In the genomic region with DNA sequence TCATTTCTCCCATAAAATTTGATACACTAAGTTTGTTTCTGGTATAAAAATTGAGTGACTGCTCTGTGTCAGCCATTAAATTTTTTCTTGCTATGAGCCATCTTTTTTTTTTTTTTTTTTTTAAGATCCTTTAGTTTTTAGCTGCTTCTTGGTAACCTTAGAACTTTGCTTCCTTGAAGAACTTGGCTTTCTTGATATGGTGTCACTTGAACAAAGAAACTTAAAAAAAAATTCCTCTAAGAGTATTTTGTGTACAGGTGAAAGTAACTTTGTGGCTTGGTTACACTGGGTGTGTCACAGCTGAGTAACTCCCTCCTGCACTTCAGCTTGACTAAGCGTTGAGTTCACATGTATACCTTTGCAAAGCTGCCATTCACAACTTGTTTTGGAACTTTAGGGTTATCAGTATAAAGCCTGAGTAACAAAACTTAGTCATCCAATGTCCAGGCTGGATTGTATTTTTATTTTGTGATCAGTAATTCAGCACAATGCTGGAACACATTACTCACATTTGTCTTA, we compare ENCODE assay signal across 8 cellular contexts. TPM values are rescaled to one million over a fixed set of nuclear protein-coding genes. Genes with fewer than 3 reads are reported as not detected.
DNase-seq lines count a peak whose midpoint lies in the region; ATAC-seq, FAIRE-seq and TF ChIP-seq lines count a peak whose summit lies in the region.

No MANE protein-coding gene starts in this region.

- H3K9me3 Mint-ChIP-seq in natural killer cell treated with Interleukin-12 subunit alpha and Interleukin-12 subunit beta and Interleukin-15 and Interleukin-18, amount 100 ng/mL, for 72 hours = no peaks in the 10 kb centered on the region

- POLR2A ChIA-PET in HEK293T (lab: Yijun Ruan, JAX) = interaction anchor here (1.3 to 10.1 kb wide), 9 partner anchors 10 to 101 kb away, joined by 3 to 252 read pairs (median 11); no protein-coding TSS in a partner anchor

- no peaks in the 10 kb centered on the region for H3K27me3 Mint-ChIP-seq in natural killer cell treated with Interleukin-12 subunit alpha and Interleukin-12 subunit beta and Interleukin-15 and Interleukin-18, amount 100 ng/mL, for 72 hours

- FAIRE-seq in GM18507 (lab: Jason Lieb, UNC) = peak; percentile 74

- peak overlapping the region; percentile 99 to 100 for H3K27ac Mint-ChIP-seq in natural killer cell treated with Interleukin-12 subunit alpha and Interleukin-12 subunit beta and Interleukin-15 and Interleukin-18, amount 100 ng/mL, for 72 hours

- peaks cover 72 to 82% of the 10 kb centered on the region in 2 donors for H3K4me1 Mint-ChIP-seq in natural killer cell treated with Interleukin-12 subunit alpha and Interleukin-12 subunit beta and Interleukin-15 and Interleukin-18, amount 100 ng/mL, for 72 hours (ENCODE audit: low read depth in 2 of 2)

- H3K4me3 Mint-ChIP-seq in natural killer cell treated with Interleukin-12 subunit alpha and Interleukin-12 subunit beta and Interleukin-15 and Interleukin-18, amount 100 ng/mL, for 72 hours = peak overlapping the region; percentile 95

- peak in 1 of 2 donors; percentile 48 for ATAC-seq in natural killer cell treated with Interleukin-12 subunit alpha and Interleukin-12 subunit beta and Interleukin-15 and Interleukin-18, amount 100 ng/mL, for 72 hours

- no peak for TF ChIP-seq CTCF in choroid plexus epithelial cell (conservative IDR thresholded peaks at IDR 0.05; ENCODE audit: low read depth, low read length)

- peaks cover 30% of the 10 kb centered on the region for H3K36me3 Mint-ChIP-seq in natural killer cell treated with Interleukin-12 subunit alpha and Interleukin-12 subunit beta and Interleukin-15 and Interleukin-18, amount 100 ng/mL, for 72 hours

- CTCF ChIA-PET in HEK293T (lab: Yijun Ruan, JAX) = interaction anchor here (1.2 to 2.3 kb wide), 3 partner anchors 11 to 109 kb away, joined by 5 to 10 read pairs (median 9); no protein-coding TSS in a partner anchor

- DNase-seq in GM18507 (ENCODE audit: extremely low spot score, insufficient read length, low read depth) = no peak
- no peak for DNase-seq in HEK293T (ENCODE audit: extremely low spot score)
- DNase-seq in RPMI7951 (ENCODE audit: low read depth) = peak; percentile 51
- DNase-seq in choroid plexus epithelial cell (ENCODE audit: low read depth) = no peak
- DNase-seq in natural killer cell treated with Interleukin-12 subunit alpha and Interleukin-12 subunit beta and Interleukin-15 and Interleukin-18, amount 100 ng/mL, for 72 hours (ENCODE audit: low spot score) = no peak
- DNase-seq in NCI-H1105 treated with DMSO at 0.1 percent for 48 hours (lab: John Stamatoyannopoulos, UW) = no peak
- DNase-seq in NOMO-1 treated with DMSO at 0.1 percent for 48 hours (lab: John Stamatoyannopoulos, UW; ENCODE audit: unreplicated experiment) = no peak
- no peak for DNase-seq in NCI-H1417 (lab: John Stamatoyannopoulos, UW)

- H3K4me3 ChIP-seq in choroid plexus epithelial cell (ENCODE audit: low read depth, low read length) = peak overlapping the region; percentile 6

TF ChIP-seq in HEK293T, 16 proteins besides CTCF, POLR2A, EP300 and RAD21:
- no peak for TF ChIP-seq L3MBTL2 (conservative IDR thresholded peaks at IDR 0.05)
- peak; percentile 96 for TF ChIP-seq PKNOX1 (IDR thresholded peaks at IDR 0.05)
- TF ChIP-seq ZNF384 (IDR thresholded peaks at IDR 0.05) = peak; percentile 91
- no peak for TF ChIP-seq CTBP1 (IDR thresholded peaks at IDR 0.05; ENCODE audit: borderline replicate concordance)

RNA-seq across cellular contexts. Expression of gene CHD2, which starts 6.5 kb away (rescaled TPM):
- total RNA-seq in RPMI7951 (2014; rRNA removed; shearing (Covaris generic)) = 37.5 TPM in 2 replicates
- total RNA-seq in natural killer cell treated with Interleukin-12 subunit alpha and Interleukin-12 subunit beta and Interleukin-15 and Interleukin-18, amount 100 ng/mL, for 72 hours = 100 to 1,000 TPM; 177 to 180 TPM
